In the genomic region with DNA sequence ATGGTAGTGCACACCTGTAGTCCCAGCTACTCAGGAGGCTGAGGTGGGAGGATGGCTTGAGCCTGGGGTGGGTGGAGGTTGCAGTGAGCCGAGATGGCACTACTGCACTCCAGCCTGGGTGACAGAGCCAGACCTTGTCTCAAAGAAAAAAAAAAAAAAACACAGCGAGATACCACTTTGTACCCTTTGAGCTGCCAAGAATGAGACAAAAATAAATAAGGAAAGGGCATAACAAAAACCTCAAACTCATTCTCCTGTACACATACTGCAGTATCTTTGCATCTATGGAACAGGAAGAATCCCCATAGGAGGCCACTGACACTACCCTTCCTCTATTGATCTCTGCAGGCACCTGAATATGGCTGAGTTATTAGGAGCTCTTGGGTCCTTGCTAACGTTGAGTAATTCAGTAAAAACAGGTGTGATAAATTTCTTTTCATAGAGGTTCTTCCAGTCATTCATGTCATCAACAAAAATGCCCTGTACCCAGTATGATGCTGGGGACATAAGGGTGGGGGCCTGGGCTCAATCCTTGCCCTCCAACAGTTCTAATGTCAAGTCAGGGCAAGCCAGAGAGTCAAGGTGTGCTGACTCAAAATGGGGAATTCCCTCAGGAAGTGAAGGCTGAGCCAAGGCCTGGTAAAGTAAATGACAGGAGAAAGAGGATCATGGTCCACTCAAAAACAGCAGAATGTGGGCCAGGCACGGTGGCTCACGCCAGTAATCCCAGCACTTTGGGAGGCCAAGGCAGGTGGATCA, we compare ENCODE assay signal across 18 cellular contexts. TPM values are rescaled to one million over a fixed set of nuclear protein-coding genes. Genes with fewer than 3 reads are reported as not detected.
A peak's percentile ranks its signal among the peaks of the same experiment; 100 is the strongest.
DNase-seq lines count a peak whose midpoint lies in the region; ATAC-seq and TF ChIP-seq lines count a peak whose summit lies in the region.
"Had no signal": no experiment of that assay in that cellular context is flagged by ENCODE, and none has a peak within 500 bp of the region (broad histone marks: within the 10 kb centered on the region; RNA-seq: fewer than 3 reads in every experiment).

No MANE protein-coding gene starts in this region.

- H3K4me1 ChIP-seq in heart left ventricle (peaks cover 0 to 33% (median 14%) of the 10 kb centered on the region in 12 donors), osteoblast (ENCODE audit: insufficient read depth, low read length) (no peaks in the 10 kb centered on the region)
- H3K4me1 ChIP-seq: neural progenitor cell had no signal

- POLR2A ChIA-PET in T-cell (lab: Charles Lee) = no interaction called here

- peak overlapping the region; percentile 11 to 29 for H3K27ac Mint-ChIP-seq in T-cell
- H3K27ac Mint-ChIP-seq in stimulated activated memory B cell treated with anti-CD40 and anti-IgM and Interleukin-4, amounts not matched to agents 10 μg/mL and 1 μg/mL and 100 μg/mL, for 72 hours = peak overlapping the region; percentile 44
- H3K27ac Mint-ChIP-seq: activated CD4-positive, alpha-beta memory T cell treated with anti-CD3 and anti-CD28 coated beads for 36 hours; neural progenitor cell had no signal

- H2AFZ ChIP-seq in osteoblast (ENCODE audit: low read length) = no peak overlapping the region
- H2AFZ ChIP-seq: neural progenitor cell had no signal

- H3K36me3 ChIP-seq in heart left ventricle (no peaks in the 10 kb centered on the region), osteoblast (ENCODE audit: insufficient read depth, low read length) (no peaks in the 10 kb centered on the region)
- H3K36me3 ChIP-seq: cardiac muscle cell, neural progenitor cell had no signal

- H3K36me3 Mint-ChIP-seq in T-cell = peaks cover 15% of the 10 kb centered on the region
- H3K36me3 Mint-ChIP-seq in stimulated activated memory B cell treated with anti-CD40 and anti-IgM and Interleukin-4, amounts not matched to agents 10 μg/mL and 1 μg/mL and 100 μg/mL, for 72 hours = peaks cover 10% of the 10 kb centered on the region

- ATAC-seq in heart left ventricle (peak; percentile 16 to 42 (median 30)), Right ventricle myocardium inferior (no peak), T-cell (replicated peaks in 1 of 4) (no peak)
- ATAC-seq in stimulated activated memory B cell treated with anti-CD40 and anti-IgM and Interleukin-4, amounts not matched to agents 10 μg/mL and 1 μg/mL and 100 μg/mL, for 72 hours = no peak
- ATAC-seq: right cardiac atrium had no signal

- WGBS in heart left ventricle, 4 donors = 68 to 77% (median 75%) methylated on average over 5 of the region's 5 CpGs

- TF ChIP-seq CTCF in heart left ventricle (IDR thresholded peaks at IDR 0.05) (no peak), osteoblast (IDR thresholded peaks at IDR 0.05; ENCODE audit: extremely low read depth, low read depth, low read length) (no peak)

- intact Hi-C loops in heart left ventricle (cut with DNase I) = no loop called here
- intact Hi-C loops in Right ventricle myocardium inferior (cut with DNase I) = no loop called here

- H3K27me3 ChIP-seq in heart left ventricle (no peaks in the 10 kb centered on the region), osteoblast (ENCODE audit: insufficient read depth, low read length) (no peaks in the 10 kb centered on the region)
- H3K27me3 ChIP-seq: neural progenitor cell, testis had no signal

- no peak overlapping the region for H3K4me3 Mint-ChIP-seq in T-cell
- H3K4me3 Mint-ChIP-seq in stimulated activated memory B cell treated with anti-CD40 and anti-IgM and Interleukin-4, amounts not matched to agents 10 μg/mL and 1 μg/mL and 100 μg/mL, for 72 hours = no peak overlapping the region
- H3K4me3 Mint-ChIP-seq: activated CD4-positive, alpha-beta memory T cell treated with anti-CD3 and anti-CD28 coated beads for 36 hours; neural progenitor cell had no signal

- H3K27me3 Mint-ChIP-seq in T-cell = no peaks in the 10 kb centered on the region
- no peaks in the 10 kb centered on the region for H3K27me3 Mint-ChIP-seq in stimulated activated memory B cell treated with anti-CD40 and anti-IgM and Interleukin-4, amounts not matched to agents 10 μg/mL and 1 μg/mL and 100 μg/mL, for 72 hours
- H3K27me3 Mint-ChIP-seq: activated CD4-positive, alpha-beta memory T cell treated with anti-CD3 and anti-CD28 coated beads for 36 hours had no signal

- no peak for TF ChIP-seq POLR2A in heart left ventricle (IDR thresholded peaks at IDR 0.05)

- H3K4me3 ChIP-seq in heart left ventricle (no peak overlapping the region), osteoblast (ENCODE audit: insufficient read depth, low read length) (no peak overlapping the region)
- H3K4me3 ChIP-seq: cardiac muscle cell, neural progenitor cell, testis had no signal

- DNase-seq in heart left ventricle = no peak
- no peak for DNase-seq in Right ventricle myocardium inferior (ENCODE audit: missing footprints)
- no peak for DNase-seq in T-cell
- peak; percentile 33 for DNase-seq in islet precursor cell
- DNase-seq in mucosa of gallbladder (ENCODE audit: low spot score) = no peak
- DNase-seq in NCI-H1930 (lab: John Stamatoyannopoulos, UW) = no peak
- no peak for DNase-seq in osteoblast (ENCODE audit: insufficient read length, low spot score, missing footprints)
- DNase-seq: activated CD4-positive, alpha-beta memory T cell treated with anti-CD3 and anti-CD28 coated beads for 36 hours; DMS153; effector CD4-positive, alpha-beta T cell; NCI-H187; NCI-H446 treated with DMSO at 0.1 percent for 48 hours; right cardiac atrium; T1000; testis had no signal

- peaks cover 21% of the 10 kb centered on the region for H4K20me1 ChIP-seq in osteoblast (ENCODE audit: insufficient read depth, low read length)

- H3K79me2 ChIP-seq in osteoblast (ENCODE audit: insufficient read depth, low read length) = peaks cover 25% of the 10 kb centered on the region

- H3K4me2 ChIP-seq in osteoblast (ENCODE audit: insufficient read depth, low read length) = no peak overlapping the region
- H3K4me2 ChIP-seq: neural progenitor cell had no signal

- H3K9me3 Mint-ChIP-seq in T-cell = no peaks in the 10 kb centered on the region
- H3K9me3 Mint-ChIP-seq in stimulated activated memory B cell treated with anti-CD40 and anti-IgM and Interleukin-4, amounts not matched to agents 10 μg/mL and 1 μg/mL and 100 μg/mL, for 72 hours = no peaks in the 10 kb centered on the region
- H3K9me3 Mint-ChIP-seq: activated CD4-positive, alpha-beta memory T cell treated with anti-CD3 and anti-CD28 coated beads for 36 hours had no signal

- no peaks in the 10 kb centered on the region for H3K9me3 ChIP-seq in heart left ventricle
- no peaks in the 10 kb centered on the region for H3K9me3 ChIP-seq in osteoblast (ENCODE audit: low read depth, low read length)
- H3K9me3 ChIP-seq: testis had no signal

- CTCF ChIA-PET in T-cell (lab: Charles Lee) = interaction anchor here in 1 of 2 donors (0.6 to 0.7 kb wide), 2 partner anchors 145 to 355 kb away, joined by 4 read pairs; no protein-coding TSS in a partner anchor

- H3K27ac ChIP-seq in heart left ventricle = no peak overlapping the region
- H3K27ac ChIP-seq in osteoblast (ENCODE audit: low read depth, low read length) = no peak overlapping the region
- H3K27ac ChIP-seq: cardiac muscle cell, neural progenitor cell, testis had no signal

- peaks cover 39 to 46% (median 43%) of the 10 kb centered on the region in 3 donors for H3K4me1 Mint-ChIP-seq in T-cell
- peaks cover 27% of the 10 kb centered on the region for H3K4me1 Mint-ChIP-seq in stimulated activated memory B cell treated with anti-CD40 and anti-IgM and Interleukin-4, amounts not matched to agents 10 μg/mL and 1 μg/mL and 100 μg/mL, for 72 hours
- H3K4me1 Mint-ChIP-seq: neural progenitor cell had no signal

RNA-seq across cellular contexts. Expression of gene RANBP10, which starts 26.9 kb away (rescaled TPM):
- total RNA-seq in heart left ventricle = 10 to 100 TPM in 6 of 9 donors, 1 to 10 TPM in 3; 7.1 to 19.7 (median 12.3) TPM
- polyA plus RNA-seq in heart left ventricle = 10 to 100 TPM in 1 of 2 donors, 1 to 10 TPM in 1; 5.6 to 11.2 TPM
- total RNA-seq in Right ventricle myocardium inferior = 11.1 TPM
- 10 to 100 TPM; 21.9 to 29.3 (median 24.5) TPM for total RNA-seq in T-cell
- total RNA-seq in mucosa of gallbladder = 22.7 TPM
- 5.4 and 5.6 TPM in 2 replicates for total RNA-seq in osteoblast

RNA-seq across cellular contexts. Expression of gene TSNAXIP1, which starts 27.3 kb away (rescaled TPM):
- total RNA-seq in heart left ventricle = under 1 TPM in 8 of 9 donors, not detected in 1; 0.16 to 0.93 (median 0.46) TPM
- polyA plus RNA-seq in heart left ventricle = under 1 TPM; 0.67 to 0.76 TPM
- 0.41 TPM for total RNA-seq in Right ventricle myocardium inferior
- under 1 TPM; 0.30 to 0.45 (median 0.37) TPM for total RNA-seq in T-cell
- 4.1 TPM for total RNA-seq in mucosa of gallbladder
- total RNA-seq in osteoblast = 0.88 and 1.8 TPM in 2 replicates

Comparison
In these comparisons a context has a peak if more than half of its experiments do, and no peak if none do; other contexts are left out.
1. ATAC-seq: peak in heart left ventricle (4 of 4); none in Right ventricle myocardium inferior (single experiment), T-cell (0 of 4) and stimulated activated memory B cell treated with anti-CD40 and anti-IgM and Interleukin-4, amounts not matched to agents 10 μg/mL and 1 μg/mL and 100 μg/mL, for 72 hours (single experiment).